8 cellular contexts compared by ENCODE assay signal in the genomic region with DNA sequence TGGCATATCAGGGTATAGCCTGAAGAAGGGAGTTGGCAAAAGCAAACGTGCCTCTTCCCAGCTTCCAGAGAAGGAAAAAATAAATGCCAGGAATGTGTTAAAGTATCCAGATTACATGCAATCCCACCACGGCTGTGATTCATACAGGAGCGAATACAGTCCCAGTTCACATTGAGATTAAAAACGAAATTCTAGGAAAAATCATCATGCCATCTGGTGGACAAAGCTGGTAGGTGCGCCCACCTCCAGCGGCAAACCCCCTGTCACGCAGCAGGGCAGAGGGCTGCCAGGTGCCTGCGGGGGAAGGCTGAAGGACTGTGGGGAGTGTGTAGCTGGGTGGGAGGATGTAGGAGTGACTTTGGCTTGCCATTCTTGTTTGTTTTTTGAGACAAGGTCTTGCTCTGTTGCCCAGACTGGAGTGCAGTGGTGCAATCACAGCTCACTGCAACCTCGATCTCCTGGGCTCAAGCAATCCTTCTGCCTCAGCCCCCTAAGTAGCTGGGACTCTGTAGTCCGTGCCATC. TPM values are rescaled to one million over a fixed set of nuclear protein-coding genes. Genes with fewer than 3 reads are reported as not detected.
A peak's percentile ranks its signal among the peaks of the same experiment; 100 is the strongest.
DNase-seq lines count a peak whose midpoint lies in the region; ATAC-seq and TF ChIP-seq lines count a peak whose summit lies in the region.

No MANE protein-coding gene starts in this region.

- no peaks in the 10 kb centered on the region for H3K36me3 ChIP-seq in OCI-LY1 (ENCODE audit: insufficient read depth, low read length)

- peak; percentile 56 for DNase-seq in COLO668 (lab: John Stamatoyannopoulos, UW; ENCODE audit: unreplicated experiment)
- peak; percentile 63 for DNase-seq in activated T-cell treated with anti-CD3 and anti-CD28 coated beads, Interleukin-2, amount 50 U/mL, for 4 hours
- peak; percentile 86 for DNase-seq in fibroblast of pulmonary artery (ENCODE audit: low read depth)
- DNase-seq in occipital lobe (lab: John Stamatoyannopoulos, UW): peak; percentile 17
- no peak for DNase-seq in type B pancreatic cell (ENCODE audit: extremely low spot score, unreplicated experiment)

- H2AFZ ChIP-seq in OCI-LY1 (ENCODE audit: low read length): no peak overlapping the region

- TF ChIP-seq CTCF in OCI-LY1 (IDR thresholded peaks at IDR 0.05; ENCODE audit: low read length): peak; percentile 85
- peak; percentile 72 for TF ChIP-seq CTCF in fibroblast of pulmonary artery (IDR thresholded peaks at IDR 0.05; ENCODE audit: low read length, missing control alignments)
- peak; percentile 91 for TF ChIP-seq CTCF in type B pancreatic cell (conservative IDR thresholded peaks at IDR 0.05)

- no peaks in the 10 kb centered on the region for H3K9me3 Mint-ChIP-seq in activated T-cell treated with anti-CD3 and anti-CD28 coated beads, Interleukin-2, amount 50 U/mL, for 4 hours
- no peaks in the 10 kb centered on the region for H3K9me3 Mint-ChIP-seq in type B pancreatic cell

- H4K20me1 ChIP-seq in OCI-LY1 (ENCODE audit: insufficient read depth, low read length): no peaks in the 10 kb centered on the region

- ATAC-seq in HG02798 (IDR thresholded peaks at IDR 0.05; ENCODE audit: poor library complexity, unreplicated experiment) (peak; percentile 44), GM21529 (IDR thresholded peaks at IDR 0.05; ENCODE audit: unreplicated experiment) (no peak)
- ATAC-seq in activated T-cell treated with anti-CD3 and anti-CD28 coated beads, Interleukin-2, amount 50 U/mL, for 4 hours: peak; percentile 81 to 82

- H3F3A ChIP-seq in OCI-LY1 (ENCODE audit: insufficient read depth, low read length): no peaks in the 10 kb centered on the region

- peaks cover 24% of the 10 kb centered on the region for H3K4me1 ChIP-seq in OCI-LY1 (ENCODE audit: insufficient read depth, low read length, severe bottlenecking)

- H3K36me3 Mint-ChIP-seq in activated T-cell treated with anti-CD3 and anti-CD28 coated beads, Interleukin-2, amount 50 U/mL, for 4 hours (ENCODE audit: insufficient read depth): no peaks in the 10 kb centered on the region
- H3K36me3 Mint-ChIP-seq in type B pancreatic cell: no peaks in the 10 kb centered on the region

- H3K4me3 ChIP-seq in OCI-LY1 (ENCODE audit: low read depth, low read length, poor library complexity, severe bottlenecking) (no peak overlapping the region), fibroblast of pulmonary artery (replicated peaks; ENCODE audit: low read depth, low read length) (no peak overlapping the region)

- no peaks in the 10 kb centered on the region for H3K9me2 ChIP-seq in OCI-LY1 (ENCODE audit: low read depth, low read length)

- H3K79me2 ChIP-seq in OCI-LY1 (ENCODE audit: insufficient read depth, low read length): no peaks in the 10 kb centered on the region

- H3K4me1 Mint-ChIP-seq in activated T-cell treated with anti-CD3 and anti-CD28 coated beads, Interleukin-2, amount 50 U/mL, for 4 hours (ENCODE audit: low read depth): peaks cover 5% of the 10 kb centered on the region
- H3K4me1 Mint-ChIP-seq in type B pancreatic cell (ENCODE audit: unreplicated experiment): peaks cover 10% of the 10 kb centered on the region

- H3K27ac Mint-ChIP-seq in type B pancreatic cell: peak overlapping the region; percentile 74

- H3K4me3 Mint-ChIP-seq in activated T-cell treated with anti-CD3 and anti-CD28 coated beads, Interleukin-2, amount 50 U/mL, for 4 hours: no peak overlapping the region
- peak overlapping the region; percentile 65 for H3K4me3 Mint-ChIP-seq in type B pancreatic cell

- H3K27me3 Mint-ChIP-seq in activated T-cell treated with anti-CD3 and anti-CD28 coated beads, Interleukin-2, amount 50 U/mL, for 4 hours (ENCODE audit: low read depth): peaks cover 30% of the 10 kb centered on the region
- H3K27me3 Mint-ChIP-seq in type B pancreatic cell: peaks cover 4% of the 10 kb centered on the region

- no peak overlapping the region for H3K27ac ChIP-seq in OCI-LY1 (ENCODE audit: low read depth, low read length, poor library complexity, severe bottlenecking)

- H3K9me3 ChIP-seq in OCI-LY1 (ENCODE audit: low read length): no peaks in the 10 kb centered on the region

- H3K27me3 ChIP-seq in OCI-LY1 (ENCODE audit: insufficient read depth, low read length): no peaks in the 10 kb centered on the region

- no peak overlapping the region for H3K4me2 ChIP-seq in OCI-LY1 (ENCODE audit: low read length)

- H3K9ac ChIP-seq in OCI-LY1 (ENCODE audit: low read length): no peak overlapping the region

RNA-seq across cellular contexts. Expression of gene DMWD, which starts 6.4 kb away (rescaled TPM):
- total RNA-seq in activated T-cell treated with anti-CD3 and anti-CD28 coated beads, Interleukin-2, amount 50 U/mL, for 4 hours: 10 to 100 TPM; 53.3 to 60.5 (median 54.2) TPM
- total RNA-seq in occipital lobe (41.0 TPM), type B pancreatic cell (ENCODE audit: low replicate concordance) (56.3 and 94.0 TPM in 2 replicates)

RNA-seq across cellular contexts. Expression of gene RSPH6A, which starts 16.1 kb away (rescaled TPM):
- under 1 TPM; 0.15 to 0.33 (median 0.26) TPM for total RNA-seq in activated T-cell treated with anti-CD3 and anti-CD28 coated beads, Interleukin-2, amount 50 U/mL, for 4 hours
- total RNA-seq in occipital lobe (0.16 TPM), type B pancreatic cell (ENCODE audit: low replicate concordance) (0.19 and 0.26 TPM in 2 replicates)

RNA-seq across cellular contexts. Expression of gene DMPK, which starts 16.8 kb away (rescaled TPM):
- total RNA-seq in activated T-cell treated with anti-CD3 and anti-CD28 coated beads, Interleukin-2, amount 50 U/mL, for 4 hours: 10 to 100 TPM; 19.9 to 22.6 (median 21.1) TPM
- total RNA-seq in occipital lobe (16.7 TPM), type B pancreatic cell (ENCODE audit: low replicate concordance) (42.5 and 97.7 TPM in 2 replicates)

RNA-seq across cellular contexts. Expression of gene SIX5, which starts 30.0 kb away (rescaled TPM):
- total RNA-seq in activated T-cell treated with anti-CD3 and anti-CD28 coated beads, Interleukin-2, amount 50 U/mL, for 4 hours: 1 to 10 TPM; 1.5 to 1.7 (median 1.6) TPM
- total RNA-seq in occipital lobe (1.2 TPM), type B pancreatic cell (ENCODE audit: low replicate concordance) (19.7 and 38.0 TPM in 2 replicates)
